16 cellular contexts compared by ENCODE assay signal in genomic region chr20:48689388-48689787, GRCh38.
DNase-seq lines count a peak whose midpoint lies in the region; ATAC-seq and TF ChIP-seq lines count a peak whose summit lies in the region.
"Had no signal": no experiment of that assay in that cellular context is flagged by ENCODE, and none has a peak within 500 bp of the region (broad histone marks: within the 10 kb centered on the region; RNA-seq: fewer than 3 reads in every experiment).

No MANE protein-coding gene starts in this region.

- peaks cover 4 to 33% (median 18%) of the 10 kb centered on the region in 4 donors for H3K4me1 Mint-ChIP-seq in CD4-positive, alpha-beta memory T cell
- H3K4me1 Mint-ChIP-seq in activated naive CD8-positive, alpha-beta T cell treated with anti-CD3 and anti-CD28 coated beads, Interleukin-2, amount 50 U/mL, for 24 hours = peaks cover 12% of the 10 kb centered on the region
- peaks cover 24 to 43% (median 25%) of the 10 kb centered on the region in 4 donors for H3K4me1 Mint-ChIP-seq in naive thymus-derived CD8-positive, alpha-beta T cell

- no peak overlapping the region for H3K4me3 Mint-ChIP-seq in CD4-positive, alpha-beta memory T cell
- peak overlapping the region; percentile 6 for H3K4me3 Mint-ChIP-seq in activated naive CD8-positive, alpha-beta T cell treated with anti-CD3 and anti-CD28 coated beads, Interleukin-2, amount 50 U/mL, for 24 hours
- H3K4me3 Mint-ChIP-seq in naive thymus-derived CD8-positive, alpha-beta T cell = peak overlapping the region in 1 of 10 donors; percentile 41

- CTCF ChIA-PET in A673 (lab: Charles Lee) = no interaction called here
- CTCF ChIA-PET in CD4-positive, alpha-beta memory T cell (lab: Charles Lee; ENCODE audit: partially characterized antibody) = no interaction called here

- peaks cover 0 to 7% (median 0%) of the 10 kb centered on the region in 8 donors for H3K9me3 Mint-ChIP-seq in CD4-positive, alpha-beta memory T cell
- no peaks in the 10 kb centered on the region for H3K9me3 Mint-ChIP-seq in activated naive CD8-positive, alpha-beta T cell treated with anti-CD3 and anti-CD28 coated beads, Interleukin-2, amount 50 U/mL, for 24 hours
- H3K9me3 Mint-ChIP-seq in naive thymus-derived CD8-positive, alpha-beta T cell = no peaks in the 10 kb centered on the region

- H3K27ac ChIP-seq in A673 (ENCODE audit: low read depth, low read length, poor library complexity, severe bottlenecking) = peak overlapping the region; percentile 92
- H3K27ac ChIP-seq in CD4-positive, alpha-beta memory T cell (ENCODE audit: low read depth, low read length) = no peak overlapping the region
- H3K27ac ChIP-seq in tibial nerve = no peak overlapping the region

- H3K27me3 ChIP-seq in A673 (replicated peaks; ENCODE audit: insufficient read depth, low read depth, low read length, poor library complexity) (no peaks in the 10 kb centered on the region), tibial nerve (no peaks in the 10 kb centered on the region)
- H3K27me3 ChIP-seq in CD4-positive, alpha-beta memory T cell (ENCODE audit: insufficient read depth, low read length) = no peaks in the 10 kb centered on the region

- TF ChIP-seq POLR2A in tibial nerve (IDR thresholded peaks at IDR 0.05) = no peak

- no peak for DNase-seq in A673 (ENCODE audit: low spot score)
- DNase-seq in CD4-positive, alpha-beta memory T cell = no peak
- DNase-seq in activated naive CD8-positive, alpha-beta T cell treated with anti-CD3 and anti-CD28 coated beads, Interleukin-2, amount 50 U/mL, for 24 hours = no peak
- DNase-seq in naive thymus-derived CD8-positive, alpha-beta T cell = peak in 1 of 10 donors; percentile 25
- DNase-seq in tibial nerve (ENCODE audit: low spot score in 2 of 2) = no peak
- no peak for DNase-seq in retina
- no peak for DNase-seq in MV-4-11 (lab: John Stamatoyannopoulos, UW)
- DNase-seq: DMS 273 treated with DMSO at 0.1 percent for 48 hours, Karpas-422, MM.1S, NCI-H1105 treated with DMSO at 0.1 percent for 48 hours, NCI-H2029, NCI-H510A, NCI-H82, SIG-M5 had no signal

- no peak for TF ChIP-seq EP300 in tibial nerve (IDR thresholded peaks at IDR 0.05)

- H3K4me3 ChIP-seq in A673 (ENCODE audit: low read depth, low read length, poor library complexity, severe bottlenecking) (no peak overlapping the region), tibial nerve (no peak overlapping the region)
- no peak overlapping the region for H3K4me3 ChIP-seq in CD4-positive, alpha-beta memory T cell (ENCODE audit: low read length in 2 of 2)

- ATAC-seq in activated naive CD8-positive, alpha-beta T cell treated with anti-CD3 and anti-CD28 coated beads, Interleukin-2, amount 50 U/mL, for 24 hours = no peak
- ATAC-seq in naive thymus-derived CD8-positive, alpha-beta T cell = no peak
- no peak for ATAC-seq in HG02938 (IDR thresholded peaks at IDR 0.05; ENCODE audit: unreplicated experiment)

- WGBS in tibial nerve, 2 donors = 79 to 90% methylated on average over 8 of the region's 8 CpGs

- H3K9me3 ChIP-seq in A673 (ENCODE audit: low read depth, low read length, poor library complexity, severe bottlenecking) (no peaks in the 10 kb centered on the region), tibial nerve (no peaks in the 10 kb centered on the region)
- H3K9me3 ChIP-seq in CD4-positive, alpha-beta memory T cell (ENCODE audit: control insufficient read depth in 1 of 2, low read length in 2 of 2) = no peaks in the 10 kb centered on the region

- TF ChIP-seq CTCF in A673 (conservative IDR thresholded peaks at IDR 0.05; ENCODE audit: low read depth, low read length) (no peak), tibial nerve (IDR thresholded peaks at IDR 0.05) (no peak)

- BruUV-seq in A673 (replicated peaks; lab: Mats Ljungman, UMichigan) = no TSS peak

- H3K27ac Mint-ChIP-seq in CD4-positive, alpha-beta memory T cell = peak overlapping the region in 4 of 7 donors; percentile 59 to 86 (median 78)
- H3K27ac Mint-ChIP-seq in activated naive CD8-positive, alpha-beta T cell treated with anti-CD3 and anti-CD28 coated beads, Interleukin-2, amount 50 U/mL, for 24 hours = peak overlapping the region; percentile 54
- H3K27ac Mint-ChIP-seq in naive thymus-derived CD8-positive, alpha-beta T cell = peak overlapping the region in 7 of 10 donors; percentile 27 to 86 (median 47)

- H3K36me3 ChIP-seq in A673 (ENCODE audit: insufficient read depth, low read length, poor library complexity, severe bottlenecking) (peaks cover 56% of the 10 kb centered on the region), tibial nerve (peaks cover 0 to 19% (median 0%) of the 10 kb centered on the region in 3 donors)
- H3K36me3 ChIP-seq in CD4-positive, alpha-beta memory T cell (ENCODE audit: insufficient read depth, low read length) = peaks cover 80% of the 10 kb centered on the region

- POLR2A ChIA-PET in A673 (lab: Charles Lee; ENCODE audit: low non-redundant PET) = no interaction called here
- POLR2A ChIA-PET in CD4-positive, alpha-beta memory T cell (lab: Charles Lee; ENCODE audit: partially characterized antibody) = no interaction called here
- POLR2A ChIA-PET in naive thymus-derived CD8-positive, alpha-beta T cell (lab: Charles Lee) = no interaction called here

- H3K36me3 Mint-ChIP-seq in CD4-positive, alpha-beta memory T cell = peaks cover 35 to 80% of the 10 kb centered on the region in 2 donors
- H3K36me3 Mint-ChIP-seq in activated naive CD8-positive, alpha-beta T cell treated with anti-CD3 and anti-CD28 coated beads, Interleukin-2, amount 50 U/mL, for 24 hours (ENCODE audit: low read depth) = peaks cover 33% of the 10 kb centered on the region
- H3K36me3 Mint-ChIP-seq in naive thymus-derived CD8-positive, alpha-beta T cell = peaks cover 0 to 79% (median 19%) of the 10 kb centered on the region in 3 donors

- H3K4me1 ChIP-seq in A673 (ENCODE audit: insufficient read depth, low read length, poor library complexity, severe bottlenecking) (peaks cover 47% of the 10 kb centered on the region), tibial nerve (peaks cover 0 to 36% (median 24%) of the 10 kb centered on the region in 4 donors)
- no peaks in the 10 kb centered on the region for H3K4me1 ChIP-seq in CD4-positive, alpha-beta memory T cell (ENCODE audit: insufficient read depth, low read length)

- no peaks in the 10 kb centered on the region for H3K27me3 Mint-ChIP-seq in CD4-positive, alpha-beta memory T cell
- no peaks in the 10 kb centered on the region for H3K27me3 Mint-ChIP-seq in activated naive CD8-positive, alpha-beta T cell treated with anti-CD3 and anti-CD28 coated beads, Interleukin-2, amount 50 U/mL, for 24 hours
- H3K27me3 Mint-ChIP-seq in naive thymus-derived CD8-positive, alpha-beta T cell = no peaks in the 10 kb centered on the region

- intact Hi-C loops in A673 (cut with micrococcal nuclease; ENCODE audit: unreplicated experiment) = no loop called here
- intact Hi-C loops in CD4-positive, alpha-beta memory T cell (cut with micrococcal nuclease) = no loop called here
